10 cellular contexts compared by ENCODE assay signal in the genomic region with DNA sequence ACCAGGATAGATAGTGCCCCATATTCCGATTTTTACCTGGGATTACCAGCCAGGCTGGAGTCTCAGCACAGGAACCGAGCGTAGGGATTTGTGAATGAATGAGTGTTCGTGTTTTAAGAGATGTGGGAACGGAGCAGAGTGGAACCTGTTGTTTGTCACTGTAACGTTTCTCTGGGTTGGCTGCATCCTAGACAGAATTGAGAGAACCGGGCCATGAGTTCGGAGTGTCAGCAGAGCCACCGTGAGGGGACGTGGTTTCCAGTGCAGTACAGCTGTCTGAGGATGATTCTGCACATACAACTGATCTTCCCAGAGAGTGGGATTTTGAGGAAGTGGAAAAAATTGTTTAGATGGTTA. TPM values are rescaled to one million over a fixed set of nuclear protein-coding genes. Genes with fewer than 3 reads are reported as not detected.
A peak's percentile ranks its signal among the peaks of the same experiment; 100 is the strongest.
DNase-seq lines count a peak whose midpoint lies in the region; ATAC-seq and TF ChIP-seq lines count a peak whose summit lies in the region.
"Had no signal": no experiment of that assay in that cellular context is flagged by ENCODE, and none has a peak within 500 bp of the region (broad histone marks: within the 10 kb centered on the region; RNA-seq: fewer than 3 reads in every experiment).

No MANE protein-coding gene starts in this region.

- H2BK120ac ChIP-seq in IMR-90 (ENCODE audit: low read depth, low read length), result no peak overlapping the region

- CTCF ChIA-PET in BJ (lab: Yijun Ruan, JAX) (interaction anchor here (1.0 to 1.4 kb wide), 3 partner anchors 9 to 66 kb away, joined by 3 read pairs; no protein-coding TSS in a partner anchor), IMR-90 (lab: Yijun Ruan, JAX) (no interaction called here)

- H4K8ac ChIP-seq in IMR-90 (ENCODE audit: low read depth in 2 of 2, low read length in 2 of 2), result no peak overlapping the region

- H4K20me1 ChIP-seq in IMR-90 (ENCODE audit: insufficient read depth, low read length), result no peaks in the 10 kb centered on the region

- H3K4me1 ChIP-seq in IMR-90 (ENCODE audit: control insufficient read depth, insufficient read depth, low read length) (no peaks in the 10 kb centered on the region), endocrine pancreas (ENCODE audit: control insufficient read depth, insufficient read depth, low read length) (peaks cover 10% of the 10 kb centered on the region), neuron (ENCODE audit: insufficient read depth, low read length) (no peaks in the 10 kb centered on the region)

- no peak overlapping the region; the same call in 1 of the 2 replicates for H3K4ac ChIP-seq in IMR-90 (ENCODE audit: low read depth, low read length)

- 32% methylated on average over 4 of the region's 10 CpGs; no CpG with 5 or more reads in 1 of the 2 experiments for WGBS in IMR-90 (ENCODE audit: extremely low coverage in 2 of 2, insufficient read length in 1 of 2), 2 experiments

- DNase-seq in BJ (ENCODE audit: low read depth) (no peak), IMR-90 (no peak), GM13976 (ENCODE audit: low spot score) (no peak), DMS153 (lab: John Stamatoyannopoulos, UW) (no peak)
- DNase-seq in stimulated activated CD8-positive, alpha-beta memory T cell treated with anti-CD3 and anti-CD28 coated beads, Interleukin-4, amount 100 ng/mL, for 48 hours, result no peak
- DNase-seq in stimulated activated CD4-positive, alpha-beta T cell treated with anti-CD3 and anti-CD28 coated beads, Interleukin-2, amount 100 ng/mL, for 48 hours, result no peak
- DNase-seq: NCI-H1092 treated with DMSO at 0.1 percent for 48 hours, SHP77 treated with DMSO at 0.1 percent for 48 hours had no signal

- no peaks in the 10 kb centered on the region for H3K79me1 ChIP-seq in IMR-90 (ENCODE audit: low read depth in 1 of 2, low read length in 2 of 2)

- H2AK9ac ChIP-seq in IMR-90 (replicated peaks; ENCODE audit: low read depth, low read length, poor library complexity), result no peak overlapping the region

- H3K56ac ChIP-seq in IMR-90 (ENCODE audit: extremely low read depth, insufficient read depth, low read length), result no peak overlapping the region

- ATAC-seq in IMR-90 (ENCODE audit: low read depth), result no peak

- H4K91ac ChIP-seq in IMR-90 (ENCODE audit: insufficient read depth, low read depth, low read length), result no peak overlapping the region

- POLR2A ChIA-PET in BJ (lab: Charles Lee) (no interaction called here), IMR-90 (lab: Charles Lee; ENCODE audit: unreplicated experiment) (no interaction called here)

- no peak overlapping the region for H2BK15ac ChIP-seq in IMR-90 (ENCODE audit: low read depth, low read length)

- no peak overlapping the region for H3K27ac ChIP-seq in IMR-90 (ENCODE audit: insufficient read depth, low read length)

- peak overlapping the region; percentile 40 for H3K4me3 ChIP-seq in BJ (ENCODE audit: low read depth, low read length)
- H3K4me3 ChIP-seq in IMR-90 (ENCODE audit: insufficient read depth, low read depth, low read length), result no peak overlapping the region
- peak overlapping the region; percentile 77 for H3K4me3 ChIP-seq in endocrine pancreas (ENCODE audit: control insufficient read depth, insufficient read depth, low read length)
- no peak overlapping the region for H3K4me3 ChIP-seq in neuron (ENCODE audit: low read length)

- H2BK20ac ChIP-seq in IMR-90 (ENCODE audit: low read depth, low read length), result no peak overlapping the region

- no TSS peak for BruUV-seq in IMR-90 (replicated peaks; lab: Mats Ljungman, UMichigan)

- H3K27me3 ChIP-seq in BJ (ENCODE audit: control insufficient read depth, insufficient read depth, low read length), result peaks cover 21% of the 10 kb centered on the region
- H3K27me3 ChIP-seq in IMR-90 (ENCODE audit: control insufficient read depth, insufficient read depth, low read length), result peaks cover 68% of the 10 kb centered on the region
- no peaks in the 10 kb centered on the region for H3K27me3 ChIP-seq in endocrine pancreas (ENCODE audit: control insufficient read depth, insufficient read depth, low read length)
- peaks cover 72% of the 10 kb centered on the region for H3K27me3 ChIP-seq in neuron (ENCODE audit: insufficient read depth, low read length)

- H3K9me1 ChIP-seq in IMR-90 (ENCODE audit: insufficient read depth, low read length), result no peaks in the 10 kb centered on the region

- TF ChIP-seq RAD21 in IMR-90 (IDR thresholded peaks at IDR 0.05; ENCODE audit: low read length), result no peak

- dilution Hi-C loops in IMR-90 (cut with HindIII; ENCODE audit: low sequenced_read_pairs, unreplicated experiment), result no loop called here

- H3K23ac ChIP-seq in IMR-90 (ENCODE audit: low read depth, low read length), result 0 out of 2 replicates have a peak overlapping the region, but pooled peaks have one; percentile 34

- in situ Hi-C loops in IMR-90 (cut with MboI; ENCODE audit: low sequenced_read_pairs) (no loop called here), GM13976 (cut with MboI; ENCODE audit: low sequenced_read_pairs, unreplicated experiment) (no loop called here)

- no peak for TF ChIP-seq CTCF in BJ (IDR thresholded peaks at IDR 0.05; ENCODE audit: insufficient read depth, low read depth, low read length)
- TF ChIP-seq CTCF in IMR-90 (conservative IDR thresholded peaks at IDR 0.05; ENCODE audit: low read depth, low read length), result no peak
- no peak for TF ChIP-seq CTCF in GM13976 (IDR thresholded peaks at IDR 0.05; ENCODE audit: borderline replicate concordance, control extremely low read depth, extremely low read depth, insufficient read depth, missing control alignments)

- H3K14ac ChIP-seq in IMR-90 (replicated peaks; ENCODE audit: low read depth, low read length), result no peak overlapping the region

- intact Hi-C loops in IMR-90 (cut with micrococcal nuclease), result no loop called here

- no peak overlapping the region for H4K5ac ChIP-seq in IMR-90 (ENCODE audit: low read depth, low read length)

- no peak overlapping the region for H3K9ac ChIP-seq in IMR-90 (ENCODE audit: low read depth, low read length)
- peak overlapping the region; percentile 45 for H3K9ac ChIP-seq in endocrine pancreas (ENCODE audit: control insufficient read depth, insufficient read depth, low read length)

- H2AFZ ChIP-seq in IMR-90 (replicated peaks; ENCODE audit: low read length, poor library complexity), result peak overlapping the region; percentile 58
- peak overlapping the region; percentile 89 for H2AFZ ChIP-seq in neuron (ENCODE audit: low read depth, low read length)

- peaks cover 4% of the 10 kb centered on the region; the same call in 1 of the 2 replicates for H3K9me3 ChIP-seq in IMR-90 (ENCODE audit: control insufficient read depth, insufficient read depth, low read length)
- H3K9me3 ChIP-seq in endocrine pancreas (ENCODE audit: control insufficient read depth, low read length), result no peaks in the 10 kb centered on the region
- H3K9me3 ChIP-seq in neuron (ENCODE audit: low read length), result peaks cover 4% of the 10 kb centered on the region

- no peak for TF ChIP-seq POLR2A in IMR-90 (IDR thresholded peaks at IDR 0.05; ENCODE audit: low read depth, low read length)

- H2BK5ac ChIP-seq in IMR-90 (ENCODE audit: low read depth, low read length, poor library complexity, severe bottlenecking), result no peak overlapping the region

- H3K18ac ChIP-seq in IMR-90 (ENCODE audit: low read depth, low read length), result no peak overlapping the region

- no peak overlapping the region for H2AK5ac ChIP-seq in IMR-90 (ENCODE audit: low read depth, low read length)

- H3K4me2 ChIP-seq in IMR-90 (ENCODE audit: low read depth, low read length), result no peak overlapping the region

- no peaks in the 10 kb centered on the region for H3K36me3 ChIP-seq in BJ (ENCODE audit: control insufficient read depth, insufficient read depth, low read length)
- H3K36me3 ChIP-seq in IMR-90 (ENCODE audit: control insufficient read depth, insufficient read depth, low read length), result no peaks in the 10 kb centered on the region; the same call in 1 of the 2 replicates
- H3K36me3 ChIP-seq in endocrine pancreas (ENCODE audit: control insufficient read depth, insufficient read depth, low read length), result no peaks in the 10 kb centered on the region
- no peaks in the 10 kb centered on the region for H3K36me3 ChIP-seq in neuron (ENCODE audit: insufficient read depth, low read length)

TF ChIP-seq in IMR-90, 13 proteins besides CTCF, POLR2A, EP300 and RAD21:
- TF ChIP-seq NFE2L2 (IDR thresholded peaks at IDR 0.05; ENCODE audit: low read depth, low read length), result no peak
- TF ChIP-seq, protein P1, sequence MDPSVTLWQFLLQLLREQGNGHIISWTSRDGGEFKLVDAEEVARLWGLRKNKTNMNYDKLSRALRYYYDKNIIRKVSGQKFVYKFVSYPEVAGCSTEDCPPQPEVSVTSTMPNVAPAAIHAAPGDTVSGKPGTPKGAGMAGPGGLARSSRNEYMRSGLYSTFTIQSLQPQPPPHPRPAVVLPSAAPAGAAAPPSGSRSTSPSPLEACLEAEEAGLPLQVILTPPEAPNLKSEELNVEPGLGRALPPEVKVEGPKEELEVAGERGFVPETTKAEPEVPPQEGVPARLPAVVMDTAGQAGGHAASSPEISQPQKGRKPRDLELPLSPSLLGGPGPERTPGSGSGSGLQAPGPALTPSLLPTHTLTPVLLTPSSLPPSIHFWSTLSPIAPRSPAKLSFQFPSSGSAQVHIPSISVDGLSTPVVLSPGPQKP (IDR thresholded peaks at IDR 0.05; ENCODE audit: borderline replicate concordance, low read depth, low read length), result no peak
- TF ChIP-seq FOS (IDR thresholded peaks at IDR 0.05; ENCODE audit: low read depth, low read length), result no peak
- no peak for TF ChIP-seq RCOR1 (IDR thresholded peaks at IDR 0.05; ENCODE audit: insufficient replicate concordance, low read length)
- TF ChIP-seq, protein P2, sequence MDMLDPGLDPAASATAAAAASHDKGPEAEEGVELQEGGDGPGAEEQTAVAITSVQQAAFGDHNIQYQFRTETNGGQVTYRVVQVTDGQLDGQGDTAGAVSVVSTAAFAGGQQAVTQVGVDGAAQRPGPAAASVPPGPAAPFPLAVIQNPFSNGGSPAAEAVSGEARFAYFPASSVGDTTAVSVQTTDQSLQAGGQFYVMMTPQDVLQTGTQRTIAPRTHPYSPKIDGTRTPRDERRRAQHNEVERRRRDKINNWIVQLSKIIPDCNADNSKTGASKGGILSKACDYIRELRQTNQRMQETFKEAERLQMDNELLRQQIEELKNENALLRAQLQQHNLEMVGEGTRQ (IDR thresholded peaks at IDR 0.05; ENCODE audit: low read depth, low read length), result no peak

RNA-seq across cellular contexts. Expression of a gene that starts 1.2 kb away (rescaled TPM):
- 2.2 TPM in 2 replicates for polyA plus RNA-seq in BJ (2011; rRNA removed)
- polyA minus RNA-seq in BJ (2011; rRNA and poly(A)+ RNA removed), result 1.3 and 1.5 TPM in 2 replicates
- under 0.01 TPM in 2 replicates for total RNA-seq in IMR-90 (2012; rRNA removed)
- polyA plus RNA-seq in IMR-90 (2012; rRNA removed), result 0.03 TPM in 1 of 2 replicates, not detected in the other
- 0.03 TPM in 1 of 2 replicates, not detected in the other for polyA plus RNA-seq in IMR-90 (2012; cell fraction: cytosol; rRNA removed)
- polyA plus RNA-seq in IMR-90 (2012; cell fraction: nucleus; rRNA removed; ENCODE audit: low replicate concordance), result 0.07 and 0.25 TPM in 2 replicates

Comparison
In these comparisons a context has a peak if more than half of its experiments do, and no peak if none do; other contexts are left out.
1. H3K4me3 ChIP-seq: peak in BJ (single experiment) and endocrine pancreas (single experiment); none in IMR-90 (single experiment) and neuron (single experiment).